Comparison of ENCODE assay signal across 9 cellular contexts in genomic region chr2:26241928-26242436, GRCh38. TPM values are rescaled to one million over a fixed set of nuclear protein-coding genes. Genes with fewer than 3 reads are reported as not detected.
DNase-seq lines count a peak whose midpoint lies in the region; ATAC-seq, FAIRE-seq and TF ChIP-seq lines count a peak whose summit lies in the region.
"Had no signal": no experiment of that assay in that cellular context is flagged by ENCODE, and none has a peak within 500 bp of the region (broad histone marks: within the 10 kb centered on the region; RNA-seq: fewer than 3 reads in every experiment).

No MANE protein-coding gene starts in this region.

- 87% methylated on average over 6 of the region's 6 CpGs for WGBS in HepG2 (ENCODE audit: low lambda C conversion rate)
- WGBS in right lobe of liver (ENCODE audit: insufficient coverage, low coverage, low lambda C conversion rate, missing lambda C conversion rate) = 53% methylated on average over 4 of the region's 6 CpGs

- H3F3A ChIP-seq in SU-DHL-6 (ENCODE audit: insufficient read depth) = no peaks in the 10 kb centered on the region

- TF ChIP-seq RAD21 in HepG2 (CRISPR knock-in tag; IDR thresholded peaks at IDR 0.05) = no peak

- H3K4me3 Mint-ChIP-seq in type B pancreatic cell = peak overlapping the region; percentile 100

- no peak for TF ChIP-seq POLR2A in HepG2 (IDR thresholded peaks at IDR 0.05; ENCODE audit: insufficient read depth in 1 of 2, low read depth in 2 of 2, low read length in 2 of 2)
- TF ChIP-seq POLR2A in right lobe of liver (IDR thresholded peaks at IDR 0.05) = no peak

- ATAC-seq in HepG2 (no peak), right lobe of liver (no peak)

- H3K36me3 ChIP-seq in HepG2 (replicated peaks in 1 of 2; ENCODE audit: control insufficient read depth in 1 of 2, insufficient read depth in 2 of 2, low read length in 2 of 2) = peaks cover 2 to 10% of the 10 kb centered on the region in 2 experiments; a peak in 4 of 5 replicates
- peaks cover 0 to 12% (median 6%) of the 10 kb centered on the region in 4 donors for H3K36me3 ChIP-seq in right lobe of liver
- H3K36me3 ChIP-seq in SU-DHL-6 (ENCODE audit: low read length) = peaks cover 13% of the 10 kb centered on the region

- POLR2A ChIA-PET in HepG2 (lab: Yijun Ruan, JAX) = interaction anchor here (1.3 to 5.2 kb wide), 2 partner anchors 14 to 103 kb away, joined by 4 to 38 read pairs; partner anchors contain the start of gene SELENOI

- no peak overlapping the region for H3K9ac ChIP-seq in HepG2 (ENCODE audit: insufficient read depth, low read depth, low read length)
- H3K9ac ChIP-seq in SU-DHL-6 (ENCODE audit: low read length) = peak overlapping the region; percentile 73

- peak overlapping the region; percentile 77; the same call in 1 of the 2 replicates for H3K4me2 ChIP-seq in HepG2 (ENCODE audit: low read depth, low read length)
- peak overlapping the region; percentile 75 for H3K4me2 ChIP-seq in SU-DHL-6 (ENCODE audit: low read depth, low read length, poor library complexity, severe bottlenecking)

- DNase-seq in HepG2 (ENCODE audit: low spot score) (no peak), right lobe of liver (no peak), fibroblast of pulmonary artery (ENCODE audit: low read depth) (no peak), type B pancreatic cell (ENCODE audit: extremely low spot score, unreplicated experiment) (no peak), NCI-H1092 (lab: John Stamatoyannopoulos, UW) (no peak), NCI-H187 treated with DMSO at 0.1 percent for 48 hours (lab: John Stamatoyannopoulos, UW) (no peak)
- DNase-seq in activated effector memory CD4-positive, alpha-beta T cell treated with Interleukin-2 at 50 U/mL for 16 hours = no peak

- H2AFZ ChIP-seq in HepG2 (ENCODE audit: low read length) (no peak overlapping the region), SU-DHL-6 (ENCODE audit: low read depth, low read length, severe bottlenecking) (no peak overlapping the region)

- H3K27ac ChIP-seq in HepG2 (ENCODE audit: extremely low read length, insufficient read depth, low read length) = no peak overlapping the region
- peak overlapping the region in 1 of 3 donors; percentile 38 for H3K27ac ChIP-seq in right lobe of liver
- peak overlapping the region; percentile 77; the same call in 1 of the 2 replicates for H3K27ac ChIP-seq in SU-DHL-6 (ENCODE audit: low read depth, low read length)

- no peaks in the 10 kb centered on the region for H3K9me3 ChIP-seq in HepG2 (ENCODE audit: low read length)
- H3K9me3 ChIP-seq in right lobe of liver = no peaks in the 10 kb centered on the region
- no peaks in the 10 kb centered on the region for H3K9me3 ChIP-seq in SU-DHL-6 (ENCODE audit: insufficient read depth, low read length)
- H3K9me3 ChIP-seq: suprapubic skin had no signal

- no TSS peak for BruUV-seq in HepG2 (replicated peaks; lab: Mats Ljungman, UMichigan)

- H3K27me3 ChIP-seq in HepG2 (ENCODE audit: control insufficient read depth in 1 of 2, insufficient read depth in 2 of 2, low read length in 2 of 2) = peaks cover 0 to 7% of the 10 kb centered on the region in 2 experiments; a peak in 2 of 5 replicates
- H3K27me3 ChIP-seq in right lobe of liver = no peaks in the 10 kb centered on the region
- no peaks in the 10 kb centered on the region for H3K27me3 ChIP-seq in SU-DHL-6 (ENCODE audit: low read length)
- H3K27me3 ChIP-seq: suprapubic skin had no signal

- TF ChIP-seq EP300 in HepG2 (IDR thresholded peaks at IDR 0.05; ENCODE audit: low read depth in 2 of 2, low read length in 2 of 2) (no peak), HepG2 (CRISPR knock-in tag; IDR thresholded peaks at IDR 0.05; ENCODE audit: borderline replicate concordance) (no peak)

- CTCF ChIA-PET in HepG2 (lab: Yijun Ruan, JAX; ENCODE audit: low intra/inter-chr PET ratio, low total read pairs) = no interaction called here

- H4K20me1 ChIP-seq in HepG2 (ENCODE audit: insufficient read depth, low read length) = peaks cover 28% of the 10 kb centered on the region
- no peaks in the 10 kb centered on the region for H4K20me1 ChIP-seq in SU-DHL-6 (ENCODE audit: low read depth, low read length)

- H3K79me2 ChIP-seq in HepG2 (ENCODE audit: insufficient read depth, low read length) = peaks cover 87% of the 10 kb centered on the region
- H3K79me2 ChIP-seq in SU-DHL-6 (ENCODE audit: insufficient read depth, low read length) = peaks cover 76% of the 10 kb centered on the region

- H3K9me2 ChIP-seq in SU-DHL-6 (replicated peaks; ENCODE audit: insufficient read depth, low read length) = no peaks in the 10 kb centered on the region

- TF ChIP-seq CTCF in HepG2 (CRISPR knock-in tag; IDR thresholded peaks at IDR 0.05) (no peak), right lobe of liver (IDR thresholded peaks at IDR 0.05) (no peak), SU-DHL-6 (IDR thresholded peaks at IDR 0.05; ENCODE audit: insufficient read depth, low read length, poor library complexity, severe bottlenecking) (no peak), fibroblast of pulmonary artery (IDR thresholded peaks at IDR 0.05; ENCODE audit: low read length, missing control alignments) (no peak), type B pancreatic cell (conservative IDR thresholded peaks at IDR 0.05) (no peak)

- H3K4me1 Mint-ChIP-seq in type B pancreatic cell (ENCODE audit: unreplicated experiment) = peaks cover 32% of the 10 kb centered on the region

- no peaks in the 10 kb centered on the region for H3K27me3 Mint-ChIP-seq in type B pancreatic cell

- H3K4me3 ChIP-seq in HepG2 (replicated peaks in 1 of 3; ENCODE audit: insufficient read depth in 1 of 3, low read depth in 2 of 3, low read length in 3 of 3) = peak overlapping the region in 2 of 3 experiments; percentile 94 to 96; a peak in 2 of 6 replicates
- H3K4me3 ChIP-seq in right lobe of liver = peak overlapping the region in 1 of 3 donors; percentile 1
- H3K4me3 ChIP-seq in SU-DHL-6 (ENCODE audit: insufficient read depth, low read length, poor library complexity, severe bottlenecking) = peak overlapping the region; percentile 92
- H3K4me3 ChIP-seq in fibroblast of pulmonary artery (replicated peaks; ENCODE audit: low read depth, low read length) = peak overlapping the region; percentile 83

- H3K4me1 ChIP-seq in HepG2 (ENCODE audit: insufficient read depth, low read length) (peaks cover 67% of the 10 kb centered on the region), right lobe of liver (peaks cover 0 to 75% (median 25%) of the 10 kb centered on the region in 4 donors)

- no peak overlapping the region for H3K27ac Mint-ChIP-seq in type B pancreatic cell

- no peak for FAIRE-seq in HepG2 (lab: Jason Lieb, UNC)

- H3K36me3 Mint-ChIP-seq in type B pancreatic cell = peaks cover 4% of the 10 kb centered on the region

- intact Hi-C loops in HepG2 (cut with micrococcal nuclease; ENCODE audit: unreplicated experiment) = loop anchor here (5.0 kb wide), 1 partner anchor 545 kb away; the partner anchor contains the start of gene CENPA
- intact Hi-C loops in right lobe of liver (cut with DNase I) = no loop called here

- in situ Hi-C loops in HepG2 (cut with HindIII; ENCODE audit: extremely low pct_ligation_motif_present, low pct_unique_long_range_greater_than_20kb) = no loop called here

- no peaks in the 10 kb centered on the region for H3K9me3 Mint-ChIP-seq in type B pancreatic cell

RNA-seq across cellular contexts. Expression of gene HADHA, which starts 2.5 kb away (rescaled TPM):
- 270 and 385 TPM in 2 replicates for total RNA-seq in HepG2 (2016; rRNA removed; fragmentation: Illumina TruSeq; extraction: Trizol)
- 28.5 and 37.3 TPM in 2 replicates for total RNA-seq in HepG2 (2016; cell fraction: cytosol; rRNA removed; fragmentation: Illumina TruSeq; extraction: Trizol; ENCODE audit: low read depth)
- 269 and 366 TPM in 2 replicates for total RNA-seq in HepG2 (2016; cell fraction: insoluble cytoplasmic fraction; rRNA removed; fragmentation: Illumina TruSeq; extraction: Trizol)
- 91.6 and 115 TPM in 2 replicates for total RNA-seq in HepG2 (2016; cell fraction: membrane; rRNA removed; fragmentation: Illumina TruSeq; extraction: Trizol)
- 133 TPM in 2 replicates for total RNA-seq in HepG2 (2016; cell fraction: nucleus; rRNA removed; fragmentation: Illumina TruSeq; extraction: Trizol)
- polyA plus RNA-seq in HepG2 (2011; rRNA removed) = 101 and 102 TPM in 2 replicates
- 101 and 123 TPM in 2 replicates for polyA plus RNA-seq in HepG2 (2011; cell fraction: cytosol; rRNA removed)
- 35.5 and 47.7 TPM in 2 replicates for polyA plus RNA-seq in HepG2 (2011; cell fraction: nucleus; rRNA removed)
- 178 and 209 TPM in 2 replicates for polyA plus RNA-seq in HepG2 (2012)
- 28.3 and 35.5 TPM in 2 replicates for polyA plus RNA-seq in HepG2 (2016; cell fraction: cytosol; fragmentation: Illumina TruSeq; extraction: Trizol; ENCODE audit: low read depth)
- polyA plus RNA-seq in HepG2 (2016; cell fraction: insoluble cytoplasmic fraction; fragmentation: Illumina TruSeq; extraction: Trizol; ENCODE audit: low read depth) = 311 and 319 TPM in 2 replicates
- 67.7 and 83.6 TPM in 2 replicates for polyA plus RNA-seq in HepG2 (2016; cell fraction: membrane; fragmentation: Illumina TruSeq; extraction: Trizol; ENCODE audit: low read depth)
- polyA plus RNA-seq in HepG2 (2016; cell fraction: nucleus; fragmentation: Illumina TruSeq; extraction: Trizol; ENCODE audit: insufficient read depth, low read depth) = 138 and 139 TPM in 2 replicates
- polyA minus RNA-seq in HepG2 (2011; rRNA and poly(A)+ RNA removed; ENCODE audit: low replicate concordance) = 135 and 171 TPM in 2 replicates
- polyA minus RNA-seq in HepG2 (2011; cell fraction: cytosol; rRNA and poly(A)+ RNA removed) = 120 and 132 TPM in 2 replicates
- polyA minus RNA-seq in HepG2 (2011; cell fraction: nucleus; rRNA and poly(A)+ RNA removed) = 57.7 and 75.8 TPM in 2 replicates
- 100 to 1,000 TPM; 115 to 246 (median 160) TPM for total RNA-seq in right lobe of liver
- 125 and 137 TPM in 2 replicates for total RNA-seq in type B pancreatic cell (ENCODE audit: low replicate concordance)

RNA-seq across cellular contexts. Expression of gene HADHB, which starts 2.8 kb away (rescaled TPM):
- total RNA-seq in HepG2 (2016; rRNA removed; fragmentation: Illumina TruSeq; extraction: Trizol) (238 and 304 TPM in 2 replicates), right lobe of liver (100 to 1,000 TPM; 129 to 295 (median 219) TPM), type B pancreatic cell (ENCODE audit: low replicate concordance) (110 and 123 TPM in 2 replicates)
- total RNA-seq in HepG2 (2016; cell fraction: cytosol; rRNA removed; fragmentation: Illumina TruSeq; extraction: Trizol; ENCODE audit: low read depth) = 27.8 and 28.9 TPM in 2 replicates
- total RNA-seq in HepG2 (2016; cell fraction: insoluble cytoplasmic fraction; rRNA removed; fragmentation: Illumina TruSeq; extraction: Trizol) = 239 and 297 TPM in 2 replicates
- total RNA-seq in HepG2 (2016; cell fraction: membrane; rRNA removed; fragmentation: Illumina TruSeq; extraction: Trizol) = 45.3 and 49.2 TPM in 2 replicates
- total RNA-seq in HepG2 (2016; cell fraction: nucleus; rRNA removed; fragmentation: Illumina TruSeq; extraction: Trizol) = 107 and 123 TPM in 2 replicates
- 97.1 and 112 TPM in 2 replicates for polyA plus RNA-seq in HepG2 (2011; rRNA removed)
- 101 and 128 TPM in 2 replicates for polyA plus RNA-seq in HepG2 (2011; cell fraction: cytosol; rRNA removed)
- 35.3 and 43.0 TPM in 2 replicates for polyA plus RNA-seq in HepG2 (2011; cell fraction: nucleus; rRNA removed)
- 78.1 and 124 TPM in 2 replicates for polyA plus RNA-seq in HepG2 (2012)
- 19.4 and 19.7 TPM in 2 replicates for polyA plus RNA-seq in HepG2 (2016; cell fraction: cytosol; fragmentation: Illumina TruSeq; extraction: Trizol; ENCODE audit: low read depth)
- 261 and 264 TPM in 2 replicates for polyA plus RNA-seq in HepG2 (2016; cell fraction: insoluble cytoplasmic fraction; fragmentation: Illumina TruSeq; extraction: Trizol; ENCODE audit: low read depth)
- polyA plus RNA-seq in HepG2 (2016; cell fraction: membrane; fragmentation: Illumina TruSeq; extraction: Trizol; ENCODE audit: low read depth) = 31.8 and 34.9 TPM in 2 replicates
- 130 and 134 TPM in 2 replicates for polyA plus RNA-seq in HepG2 (2016; cell fraction: nucleus; fragmentation: Illumina TruSeq; extraction: Trizol; ENCODE audit: insufficient read depth, low read depth)
- 138 and 239 TPM in 2 replicates for polyA minus RNA-seq in HepG2 (2011; rRNA and poly(A)+ RNA removed; ENCODE audit: low replicate concordance)
- polyA minus RNA-seq in HepG2 (2011; cell fraction: cytosol; rRNA and poly(A)+ RNA removed) = 86.5 and 95.1 TPM in 2 replicates
- polyA minus RNA-seq in HepG2 (2011; cell fraction: nucleus; rRNA and poly(A)+ RNA removed) = 71.3 and 79.6 TPM in 2 replicates
